Comparison of ENCODE assay signal across 8 cellular contexts in genomic region chr1:236605030-236605806, GRCh38. TPM values are rescaled to one million over a fixed set of nuclear protein-coding genes. Genes with fewer than 3 reads are reported as not detected.
A peak's percentile ranks its signal among the peaks of the same experiment; 100 is the strongest.
DNase-seq lines count a peak whose midpoint lies in the region; ATAC-seq, FAIRE-seq and TF ChIP-seq lines count a peak whose summit lies in the region.

No MANE protein-coding gene starts in this region.

- H3K18ac ChIP-seq in IMR-90 (ENCODE audit: low read depth, low read length) = no peak overlapping the region

- no peak overlapping the region for H2BK20ac ChIP-seq in IMR-90 (ENCODE audit: low read depth, low read length)

- FAIRE-seq in bronchial epithelial cell (lab: Jason Lieb, UNC) = no peak

- DNase-seq in IMR-90 (no peak), bronchial epithelial cell (ENCODE audit: low read depth) (no peak), D341Med (ENCODE audit: low spot score) (no peak), DMS79 (lab: John Stamatoyannopoulos, UW) (no peak)

- H2BK15ac ChIP-seq in IMR-90 (ENCODE audit: low read depth, low read length) = no peak overlapping the region

- H2AFZ ChIP-seq in ACC112 (ENCODE audit: low read length, unreplicated experiment) = peak overlapping the region; percentile 94
- peak overlapping the region; percentile 97 for H2AFZ ChIP-seq in IMR-90 (replicated peaks; ENCODE audit: low read length, poor library complexity)

- H3K4me2 ChIP-seq in IMR-90 (ENCODE audit: low read depth, low read length) = peak overlapping the region; percentile 84

- H2AK5ac ChIP-seq in IMR-90 (ENCODE audit: low read depth, low read length) = no peak overlapping the region

- TF ChIP-seq CTCF in IMR-90 (conservative IDR thresholded peaks at IDR 0.05; ENCODE audit: low read depth, low read length) (no peak), bronchial epithelial cell (IDR thresholded peaks at IDR 0.05; ENCODE audit: insufficient read depth, low read length, severe bottlenecking) (no peak)

- TF ChIP-seq RAD21 in IMR-90 (IDR thresholded peaks at IDR 0.05; ENCODE audit: low read length) = no peak

- H3K36me3 ChIP-seq in ACC112 (ENCODE audit: insufficient read depth, low read length) = peaks cover 15% of the 10 kb centered on the region; the same call in 1 of the 2 replicates
- no peaks in the 10 kb centered on the region; the same call in 1 of the 2 replicates for H3K36me3 ChIP-seq in IMR-90 (ENCODE audit: control insufficient read depth, insufficient read depth, low read length)
- peaks cover 3% of the 10 kb centered on the region for H3K36me3 ChIP-seq in bronchial epithelial cell (ENCODE audit: control insufficient read depth, insufficient read depth, low read length)
- no peaks in the 10 kb centered on the region for H3K36me3 ChIP-seq in mucosa of stomach (ENCODE audit: control insufficient read depth, insufficient read depth, low read length)

- no peaks in the 10 kb centered on the region for H4K20me1 ChIP-seq in IMR-90 (ENCODE audit: insufficient read depth, low read length)

- H3K4me1 ChIP-seq in ACC112 (ENCODE audit: control insufficient read depth, insufficient read depth, low read length, unreplicated experiment) = peaks cover 10% of the 10 kb centered on the region
- no peaks in the 10 kb centered on the region for H3K4me1 ChIP-seq in IMR-90 (ENCODE audit: control insufficient read depth, insufficient read depth, low read length)
- peaks cover 12% of the 10 kb centered on the region for H3K4me1 ChIP-seq in mucosa of stomach (ENCODE audit: control insufficient read depth, insufficient read depth, low read length)

- H4K5ac ChIP-seq in IMR-90 (ENCODE audit: low read depth, low read length) = no peak overlapping the region

- H3K23ac ChIP-seq in IMR-90 (ENCODE audit: low read depth, low read length) = peak overlapping the region; percentile 73; the same call in 1 of the 2 replicates

- no peak overlapping the region for H2BK120ac ChIP-seq in IMR-90 (ENCODE audit: low read depth, low read length)

- H3K27me3 ChIP-seq in ACC112 (ENCODE audit: insufficient read depth, low read length) = no peaks in the 10 kb centered on the region
- H3K27me3 ChIP-seq in IMR-90 (ENCODE audit: control insufficient read depth, insufficient read depth, low read length) = no peaks in the 10 kb centered on the region
- H3K27me3 ChIP-seq in bronchial epithelial cell (ENCODE audit: control insufficient read depth, insufficient read depth, low read length) = no peaks in the 10 kb centered on the region
- peaks cover 2% of the 10 kb centered on the region for H3K27me3 ChIP-seq in mucosa of stomach (ENCODE audit: control insufficient read depth, insufficient read depth, low read length)

- dilution Hi-C loops in IMR-90 (cut with HindIII; ENCODE audit: low sequenced_read_pairs, unreplicated experiment) = no loop called here

- H4K91ac ChIP-seq in IMR-90 (ENCODE audit: insufficient read depth, low read depth, low read length) = no peak overlapping the region

- H3K4me3 ChIP-seq in ACC112 (ENCODE audit: low read depth, low read length) (peak overlapping the region; percentile 91), IMR-90 (ENCODE audit: insufficient read depth, low read depth, low read length) (peak overlapping the region; percentile 79), bronchial epithelial cell (ENCODE audit: low read depth, low read length) (peak overlapping the region; percentile 90), mucosa of stomach (ENCODE audit: low read length) (peak overlapping the region; percentile 78)

- H2BK5ac ChIP-seq in IMR-90 (ENCODE audit: low read depth, low read length, poor library complexity, severe bottlenecking) = no peak overlapping the region

- H2AK9ac ChIP-seq in IMR-90 (replicated peaks; ENCODE audit: low read depth, low read length, poor library complexity) = no peak overlapping the region

- ATAC-seq in IMR-90 (ENCODE audit: low read depth) (no peak), HG03378 (IDR thresholded peaks at IDR 0.05; ENCODE audit: unreplicated experiment) (no peak), HG03432 (IDR thresholded peaks at IDR 0.05; ENCODE audit: unreplicated experiment) (no peak)

- CTCF ChIA-PET in IMR-90 (lab: Yijun Ruan, JAX) = interaction anchor here (1.2 kb wide), 1 partner anchor 16 kb away, joined by 3 read pairs; no protein-coding TSS in a partner anchor

- H3K9ac ChIP-seq in IMR-90 (ENCODE audit: low read depth, low read length) (peak overlapping the region; percentile 87), mucosa of stomach (ENCODE audit: low read length) (peak overlapping the region; percentile 54)

- peaks cover 37% of the 10 kb centered on the region for H3K79me2 ChIP-seq in ACC112 (ENCODE audit: control insufficient read depth, insufficient read depth, low read length, unreplicated experiment)

- no peak overlapping the region for H3K14ac ChIP-seq in IMR-90 (replicated peaks; ENCODE audit: low read depth, low read length)

- H3K9me1 ChIP-seq in IMR-90 (ENCODE audit: insufficient read depth, low read length) = no peaks in the 10 kb centered on the region

- H3K27ac ChIP-seq in ACC112 (ENCODE audit: low read depth, low read length) (peak overlapping the region; percentile 74), IMR-90 (ENCODE audit: insufficient read depth, low read length) (peak overlapping the region; percentile 80; the same call in 1 of the 2 replicates)

- no peak for TF ChIP-seq POLR2A in IMR-90 (IDR thresholded peaks at IDR 0.05; ENCODE audit: low read depth, low read length)

- no peak overlapping the region for H3K4ac ChIP-seq in IMR-90 (ENCODE audit: low read depth, low read length)

- H3K56ac ChIP-seq in IMR-90 (ENCODE audit: extremely low read depth, insufficient read depth, low read length) = peak overlapping the region; percentile 85; the same call in 1 of the 2 replicates

- no TSS peak for BruUV-seq in IMR-90 (replicated peaks; lab: Mats Ljungman, UMichigan)

- H3K9me3 ChIP-seq in IMR-90 (ENCODE audit: control insufficient read depth, insufficient read depth, low read length) (no peaks in the 10 kb centered on the region), mucosa of stomach (ENCODE audit: control insufficient read depth, low read length) (no peaks in the 10 kb centered on the region)

- intact Hi-C loops in IMR-90 (cut with micrococcal nuclease) = loop anchor here (10.0 kb wide), 1 partner anchor 190 kb away; the partner anchor contains the start of gene MTR

- H4K8ac ChIP-seq in IMR-90 (ENCODE audit: low read depth in 2 of 2, low read length in 2 of 2) = peak overlapping the region; percentile 80 to 97

- POLR2A ChIA-PET in IMR-90 (lab: Charles Lee; ENCODE audit: unreplicated experiment) = no interaction called here

- WGBS in IMR-90 (ENCODE audit: extremely low coverage in 2 of 2, insufficient read length in 1 of 2), 2 experiments = 50% methylated on average over 6 of the region's 29 CpGs; no CpG with 5 or more reads in 1 of the 2 experiments

- in situ Hi-C loops in IMR-90 (cut with MboI; ENCODE audit: low sequenced_read_pairs) = loop anchor here (25.0 kb wide), 2 partner anchors 782 to 957 kb away; no protein-coding TSS in a partner anchor

- peaks cover 0 to 2% of the 10 kb centered on the region in 2 experiments; a peak in 1 of 4 replicates for H3K79me1 ChIP-seq in IMR-90 (ENCODE audit: low read depth in 1 of 2, low read length in 2 of 2)

TF ChIP-seq in IMR-90, 13 proteins besides CTCF, POLR2A, EP300 and RAD21:
- no peak for TF ChIP-seq ELK1 (IDR thresholded peaks at IDR 0.05; ENCODE audit: borderline replicate concordance, low read depth, low read length)
- TF ChIP-seq MAFK (IDR thresholded peaks at IDR 0.05; ENCODE audit: low read depth, low read length) = no peak
- TF ChIP-seq CEBPB (IDR thresholded peaks at IDR 0.05; ENCODE audit: low read depth, low read length) = no peak

RNA-seq across cellular contexts. Expression of gene HEATR1, which starts 0.9 kb away (rescaled TPM):
- total RNA-seq in IMR-90 (2012; rRNA removed) (53.8 and 61.1 TPM in 2 replicates), bronchial epithelial cell (18.6 and 37.4 TPM in 2 replicates)
- 6.3 and 8.5 TPM in 2 replicates for polyA plus RNA-seq in IMR-90 (2012; rRNA removed)
- 1.4 and 1.7 TPM in 2 replicates for polyA plus RNA-seq in IMR-90 (2012; cell fraction: cytosol; rRNA removed)
- 4.1 and 19.0 TPM in 2 replicates for polyA plus RNA-seq in IMR-90 (2012; cell fraction: nucleus; rRNA removed; ENCODE audit: low replicate concordance)
